ENCODE assay signal across 1 cellular context in the genomic region with DNA sequence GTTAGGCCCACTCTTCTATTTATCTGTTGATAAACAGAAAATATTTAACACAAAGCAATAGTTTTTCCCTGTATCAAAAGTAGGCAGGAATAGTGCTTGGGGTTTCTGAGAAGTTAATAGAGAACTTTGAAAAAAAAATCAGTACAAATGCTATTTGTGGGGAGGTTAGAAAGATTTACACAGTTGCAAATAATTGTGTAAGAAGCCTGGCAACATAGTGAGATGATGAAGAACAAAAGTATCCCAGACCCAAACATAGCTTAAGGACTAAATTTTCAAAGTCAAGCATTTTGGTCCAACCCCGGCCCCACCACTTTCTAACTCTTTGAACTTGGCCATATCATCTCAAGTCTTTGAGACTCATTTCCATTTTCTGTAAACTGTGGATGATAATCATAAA.
TF ChIP-seq lines count a peak whose summit lies in the region.

No MANE protein-coding gene starts in this region.

TF ChIP-seq in IMR-90, 13 proteins besides CTCF, POLR2A, EP300 and RAD21 (continued from another document):
- TF ChIP-seq RFX5 (IDR thresholded peaks at IDR 0.05; ENCODE audit: low read depth, low read length) (no peak), MAFK (IDR thresholded peaks at IDR 0.05; ENCODE audit: low read depth, low read length) (no peak)
